In the genomic region with DNA sequence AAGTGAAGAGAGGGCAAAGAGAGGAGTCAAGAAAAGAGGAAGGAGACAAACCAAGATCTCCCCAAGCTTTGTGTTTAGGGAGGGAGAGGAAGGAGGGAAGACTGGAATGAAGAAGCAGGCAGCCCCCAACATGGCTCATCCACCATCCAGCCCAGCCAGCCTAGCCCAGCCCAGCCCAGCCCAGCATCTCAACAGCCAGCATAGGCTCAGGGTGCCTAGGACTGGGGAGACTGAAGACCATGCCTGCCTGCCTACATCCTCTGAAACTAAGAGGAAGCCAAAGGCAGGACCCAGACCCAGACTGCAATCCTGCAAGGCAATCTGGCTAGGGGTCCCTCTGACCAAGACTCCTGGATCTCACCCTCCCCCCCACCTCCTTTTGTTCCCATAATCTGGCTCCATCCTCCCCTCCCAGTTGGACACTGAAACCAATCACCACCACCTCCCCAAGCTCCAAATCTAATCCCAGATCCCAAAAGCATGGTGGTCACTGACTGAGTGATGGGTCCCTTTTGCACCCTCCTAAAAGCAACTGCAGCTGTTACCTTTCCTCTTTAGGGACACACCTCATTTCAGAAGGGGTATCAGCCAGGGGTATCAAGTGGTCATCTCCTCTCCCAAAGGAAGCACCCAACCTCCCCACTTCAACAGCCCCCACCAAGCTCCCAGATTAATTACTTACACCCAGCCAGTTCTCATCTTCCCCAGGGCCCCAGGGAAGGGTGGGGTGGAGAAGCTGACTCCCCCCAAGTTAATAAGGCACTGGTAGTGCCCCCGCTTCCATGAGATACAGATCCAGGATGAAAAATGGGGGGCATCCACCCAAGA, we compare ENCODE assay signal across 9 cellular contexts. TPM values are rescaled to one million over a fixed set of nuclear protein-coding genes. Genes with fewer than 3 reads are reported as not detected.
DNase-seq lines count a peak whose midpoint lies in the region; ATAC-seq and TF ChIP-seq lines count a peak whose summit lies in the region.
"Had no signal": no experiment of that assay in that cellular context is flagged by ENCODE, and none has a peak within 500 bp of the region (broad histone marks: within the 10 kb centered on the region; RNA-seq: fewer than 3 reads in every experiment).

No MANE protein-coding gene starts in this region.

- peak overlapping the region; percentile 86 for H3K4me3 Mint-ChIP-seq in activated T-helper 2 cell treated with anti-CD3 and anti-CD28 coated beads, Interferon-gamma antibody, Interleukin-2, Interleukin-4, amounts not matched to agents 10 μg/mL and 5 μg/mL and 100 μg/mL, durations not matched to agents 14 hours and 24 hours and 36 hours (ENCODE audit: low read depth)

- H3K9me3 Mint-ChIP-seq in activated T-helper 2 cell treated with anti-CD3 and anti-CD28 coated beads, Interferon-gamma antibody, Interleukin-2, Interleukin-4, amounts not matched to agents 10 μg/mL and 5 μg/mL and 100 μg/mL, durations not matched to agents 14 hours and 24 hours and 36 hours = no peaks in the 10 kb centered on the region

- DNase-seq in SKM-1 treated with dmso at 0.1 percent for 144 hours (lab: John Stamatoyannopoulos, UW; ENCODE audit: unreplicated experiment) (peak; percentile 25), SKM-1 (lab: John Stamatoyannopoulos, UW; ENCODE audit: unreplicated experiment) (no peak), islet precursor cell (peak; percentile 54), suprapubic skin (ENCODE audit: low spot score in 2 of 2) (no peak), AG08395 (ENCODE audit: low spot score) (no peak), NCI-H146 treated with DMSO at 0.1 percent for 48 hours (lab: John Stamatoyannopoulos, UW; ENCODE audit: unreplicated experiment) (no peak)
- no peak for DNase-seq in activated T-helper 2 cell treated with anti-CD3 and anti-CD28 coated beads, Interferon-gamma antibody, Interleukin-2, Interleukin-4, amounts not matched to agents 10 μg/mL and 5 μg/mL and 100 μg/mL, durations not matched to agents 14 hours and 24 hours and 36 hours (ENCODE audit: low spot score)

- intact Hi-C loops in activated T-helper 2 cell treated with anti-CD3 and anti-CD28 coated beads, Interferon-gamma antibody, Interleukin-2, Interleukin-4, amounts not matched to agents 10 μg/mL and 5 μg/mL and 100 μg/mL, durations not matched to agents 14 hours and 24 hours and 36 hours (cut with micrococcal nuclease) = loop anchor here (2.0 to 5.0 kb wide), 2 partner anchors 35 to 50 kb away; a partner anchor contains a TSS

- H3K27me3 ChIP-seq in suprapubic skin = no peaks in the 10 kb centered on the region

- H3K4me1 ChIP-seq in suprapubic skin = peaks cover 64% of the 10 kb centered on the region

- H3K36me3 Mint-ChIP-seq in activated T-helper 2 cell treated with anti-CD3 and anti-CD28 coated beads, Interferon-gamma antibody, Interleukin-2, Interleukin-4, amounts not matched to agents 10 μg/mL and 5 μg/mL and 100 μg/mL, durations not matched to agents 14 hours and 24 hours and 36 hours (ENCODE audit: low read depth) = no peaks in the 10 kb centered on the region

- no peaks in the 10 kb centered on the region for H3K9me3 ChIP-seq in suprapubic skin

- peaks cover 5% of the 10 kb centered on the region for H3K36me3 ChIP-seq in suprapubic skin

- WGBS in suprapubic skin = 9% methylated on average over 1 of the region's 1 CpG

- H3K4me1 Mint-ChIP-seq in activated T-helper 2 cell treated with anti-CD3 and anti-CD28 coated beads, Interferon-gamma antibody, Interleukin-2, Interleukin-4, amounts not matched to agents 10 μg/mL and 5 μg/mL and 100 μg/mL, durations not matched to agents 14 hours and 24 hours and 36 hours (ENCODE audit: low read depth) = peaks cover 17% of the 10 kb centered on the region

- ATAC-seq in HG03139 (IDR thresholded peaks at IDR 0.05; ENCODE audit: unreplicated experiment) = no peak

- TF ChIP-seq EP300 in suprapubic skin (IDR thresholded peaks at IDR 0.05) = no peak

- TF ChIP-seq CTCF in suprapubic skin (IDR thresholded peaks at IDR 0.05) = no peak

- H3K27ac Mint-ChIP-seq in activated T-helper 2 cell treated with anti-CD3 and anti-CD28 coated beads, Interferon-gamma antibody, Interleukin-2, Interleukin-4, amounts not matched to agents 10 μg/mL and 5 μg/mL and 100 μg/mL, durations not matched to agents 14 hours and 24 hours and 36 hours = peak overlapping the region; percentile 72

- H3K27me3 Mint-ChIP-seq in activated T-helper 2 cell treated with anti-CD3 and anti-CD28 coated beads, Interferon-gamma antibody, Interleukin-2, Interleukin-4, amounts not matched to agents 10 μg/mL and 5 μg/mL and 100 μg/mL, durations not matched to agents 14 hours and 24 hours and 36 hours (ENCODE audit: low read depth) = peaks cover 9% of the 10 kb centered on the region

- peak overlapping the region; percentile 82 for H3K4me3 ChIP-seq in suprapubic skin

- H3K27ac ChIP-seq in suprapubic skin = peak overlapping the region; percentile 91

- TF ChIP-seq POLR2A in suprapubic skin (IDR thresholded peaks at IDR 0.05) = no peak

RNA-seq across cellular contexts. Expression of a gene that starts 1.2 kb away (rescaled TPM):
- total RNA-seq in activated T-helper 2 cell treated with anti-CD3 and anti-CD28 coated beads, Interferon-gamma antibody, Interleukin-2, Interleukin-4, amounts not matched to agents 10 μg/mL and 5 μg/mL and 100 μg/mL, durations not matched to agents 14 hours and 24 hours and 36 hours = 18.7 and 19.9 TPM in 2 replicates
- total RNA-seq in suprapubic skin = 100 to 1,000 TPM; 135 to 197 (median 168) TPM

RNA-seq across cellular contexts. Expression of a gene that starts 19.5 kb away (rescaled TPM):
- 20.7 and 24.1 TPM in 2 replicates for total RNA-seq in activated T-helper 2 cell treated with anti-CD3 and anti-CD28 coated beads, Interferon-gamma antibody, Interleukin-2, Interleukin-4, amounts not matched to agents 10 μg/mL and 5 μg/mL and 100 μg/mL, durations not matched to agents 14 hours and 24 hours and 36 hours
- 1 to 10 TPM; 1.6 to 3.7 (median 2.4) TPM for total RNA-seq in suprapubic skin

RNA-seq across cellular contexts. Expression of a gene that starts 48.3 kb away (rescaled TPM):
- 0.21 and 0.59 TPM in 2 replicates for total RNA-seq in activated T-helper 2 cell treated with anti-CD3 and anti-CD28 coated beads, Interferon-gamma antibody, Interleukin-2, Interleukin-4, amounts not matched to agents 10 μg/mL and 5 μg/mL and 100 μg/mL, durations not matched to agents 14 hours and 24 hours and 36 hours
- not detected for total RNA-seq in suprapubic skin
- total RNA-seq: M059J had no signal

RNA-seq across cellular contexts. Expression of a gene that starts 51.7 kb away (rescaled TPM):
- total RNA-seq in activated T-helper 2 cell treated with anti-CD3 and anti-CD28 coated beads, Interferon-gamma antibody, Interleukin-2, Interleukin-4, amounts not matched to agents 10 μg/mL and 5 μg/mL and 100 μg/mL, durations not matched to agents 14 hours and 24 hours and 36 hours = 36.3 and 39.2 TPM in 2 replicates
- total RNA-seq in suprapubic skin = 10 to 100 TPM; 12.7 to 20.4 (median 15.4) TPM

RNA-seq across cellular contexts. Expression of a gene that starts 55.7 kb away (rescaled TPM):
- total RNA-seq in activated T-helper 2 cell treated with anti-CD3 and anti-CD28 coated beads, Interferon-gamma antibody, Interleukin-2, Interleukin-4, amounts not matched to agents 10 μg/mL and 5 μg/mL and 100 μg/mL, durations not matched to agents 14 hours and 24 hours and 36 hours = 81.4 and 88.4 TPM in 2 replicates
- 10 to 100 TPM; 27.8 to 44.6 (median 33.3) TPM for total RNA-seq in suprapubic skin

Comparison
In these comparisons a context has a peak if more than half of its experiments do, and no peak if none do; other contexts are left out.
1. DNase-seq: peak in SKM-1 treated with dmso at 0.1 percent for 144 hours (single experiment) and islet precursor cell (single experiment); none in SKM-1 (single experiment), activated T-helper 2 cell treated with anti-CD3 and anti-CD28 coated beads, Interferon-gamma antibody, Interleukin-2, Interleukin-4, amounts not matched to agents 10 μg/mL and 5 μg/mL and 100 μg/mL, durations not matched to agents 14 hours and 24 hours and 36 hours (single experiment), suprapubic skin (0 of 2), AG08395 (single experiment) and NCI-H146 treated with DMSO at 0.1 percent for 48 hours (single experiment).